Comparison of ENCODE assay signal across 8 cellular contexts in genomic region chr5:119435436-119436132, GRCh38. TPM values are rescaled to one million over a fixed set of nuclear protein-coding genes. Genes with fewer than 3 reads are reported as not detected.
DNase-seq lines count a peak whose midpoint lies in the region; ATAC-seq and TF ChIP-seq lines count a peak whose summit lies in the region.

No MANE protein-coding gene starts in this region.

- H3K36me3 ChIP-seq in adrenal gland (replicated peaks in 1 of 2), result no peaks in the 10 kb centered on the region

- H3K9me3 Mint-ChIP-seq in CD14-positive monocyte, result peaks cover 0 to 14% (median 8%) of the 10 kb centered on the region in 7 donors

- no peaks in the 10 kb centered on the region for H3K27me3 ChIP-seq in adrenal gland

- H3K27me3 Mint-ChIP-seq in CD14-positive monocyte (ENCODE audit: low read depth in 3 of 3), result peaks cover 0 to 5% (median 0%) of the 10 kb centered on the region in 3 donors

- peak overlapping the region in 1 of 2 donors; percentile 35 for H3K4me3 Mint-ChIP-seq in CD14-positive monocyte

- peak overlapping the region in 6 of 7 donors; percentile 25 to 74 (median 37) for H3K27ac Mint-ChIP-seq in CD14-positive monocyte

- WGBS in adrenal gland, 4 donors, result 43 to 57% (median 45%) methylated on average over 8 of the region's 8 CpGs

- no peak overlapping the region for H3K4me3 ChIP-seq in adrenal gland

- DNase-seq in CD14-positive monocyte (ENCODE audit: low spot score), result peak; percentile 81
- peak; percentile 36 to 77 (median 52) for DNase-seq in T-helper 2 cell
- peak; percentile 38 to 74 (median 60) for DNase-seq in adrenal gland
- peak; percentile 65 for DNase-seq in iris pigment epithelial cell (ENCODE audit: low read depth)
- DNase-seq in stimulated activated CD4-positive, alpha-beta T cell treated with anti-CD3 and anti-CD28 coated beads, TNF-alpha, amount 100 ng/mL, for 1 hour (ENCODE audit: low read depth in 3 of 3, low spot score in 1 of 3), result peak; percentile 32 to 64 (median 47)
- DNase-seq in superior temporal gyrus (ENCODE audit: extremely low spot score), result no peak

- no peak for TF ChIP-seq POLR2A in adrenal gland (IDR thresholded peaks at IDR 0.05)

- no peaks in the 10 kb centered on the region for H3K4me1 ChIP-seq in adrenal gland (replicated peaks in 1 of 2)

- intact Hi-C loops in CD14-positive monocyte (cut with micrococcal nuclease) (loop anchor here in 1 of 2 donors (5.0 kb wide), 1 partner anchor 448 kb away; the partner anchor contains the start of gene DTWD2), adrenal gland (cut with DNase I) (no loop called here)

- TF ChIP-seq CTCF in CD14-positive monocyte (IDR thresholded peaks at IDR 0.05), result peak; percentile 85
- TF ChIP-seq CTCF in adrenal gland (IDR thresholded peaks at IDR 0.05), result peak in 4 of 6 experiments; percentile 10 to 40 (median 28)

- peaks cover 0 to 3% of the 10 kb centered on the region in 2 donors for H3K36me3 Mint-ChIP-seq in CD14-positive monocyte

- no peak overlapping the region for H3K27ac ChIP-seq in adrenal gland

- ATAC-seq in GM19397 (IDR thresholded peaks at IDR 0.05; ENCODE audit: unreplicated experiment), result peak; percentile 75
- peak; percentile 88 for ATAC-seq in HG03439 (IDR thresholded peaks at IDR 0.05; ENCODE audit: unreplicated experiment)

- H3K4me1 Mint-ChIP-seq in CD14-positive monocyte, result peaks cover 42% of the 10 kb centered on the region

- H3K9me3 ChIP-seq in adrenal gland (replicated peaks in 1 of 3), result no peaks in the 10 kb centered on the region

RNA-seq across cellular contexts. Expression of gene HSD17B4, which starts 16.7 kb away (rescaled TPM):
- polyA plus RNA-seq in CD14-positive monocyte, result 100 to 1,000 TPM; 158 to 167 TPM
- total RNA-seq in adrenal gland, result 100 to 1,000 TPM; 245 to 596 (median 363) TPM
- polyA plus RNA-seq in adrenal gland, result 100 to 1,000 TPM; 236 to 620 (median 337) TPM
